In genomic region chr17:28743243-28744103, GRCh38 we compare ENCODE assay signal across 8 cellular contexts. TPM values are rescaled to one million over a fixed set of nuclear protein-coding genes. Genes with fewer than 3 reads are reported as not detected.
DNase-seq lines count a peak whose midpoint lies in the region; ATAC-seq and TF ChIP-seq lines count a peak whose summit lies in the region.

A gene with protein sequence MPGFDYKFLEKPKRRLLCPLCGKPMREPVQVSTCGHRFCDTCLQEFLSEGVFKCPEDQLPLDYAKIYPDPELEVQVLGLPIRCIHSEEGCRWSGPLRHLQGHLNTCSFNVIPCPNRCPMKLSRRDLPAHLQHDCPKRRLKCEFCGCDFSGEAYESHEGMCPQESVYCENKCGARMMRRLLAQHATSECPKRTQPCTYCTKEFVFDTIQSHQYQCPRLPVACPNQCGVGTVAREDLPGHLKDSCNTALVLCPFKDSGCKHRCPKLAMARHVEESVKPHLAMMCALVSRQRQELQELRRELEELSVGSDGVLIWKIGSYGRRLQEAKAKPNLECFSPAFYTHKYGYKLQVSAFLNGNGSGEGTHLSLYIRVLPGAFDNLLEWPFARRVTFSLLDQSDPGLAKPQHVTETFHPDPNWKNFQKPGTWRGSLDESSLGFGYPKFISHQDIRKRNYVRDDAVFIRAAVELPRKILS (plus strand): TSS chr17:28744011. CDS start chr17:28744113, 102 bp downstream.

- no peaks in the 10 kb centered on the region for H3K27me3 ChIP-seq in kidney epithelial cell (ENCODE audit: control insufficient read depth, insufficient read depth, low read length)

- H3K4me3 ChIP-seq in kidney epithelial cell (ENCODE audit: low read depth, low read length): peak within 1 kb of the TSS; percentile 59

- peak within 1 kb of the TSS; percentile 96 for H3K27ac Mint-ChIP-seq in chondrocyte (ENCODE audit: unreplicated experiment)

- H3K36me3 ChIP-seq in kidney epithelial cell (ENCODE audit: control insufficient read depth, insufficient read depth, low read length): peaks cover 5% of the 10 kb centered on the region

- H3K36me3 Mint-ChIP-seq in chondrocyte (ENCODE audit: low read depth): peaks cover 3% of the 10 kb centered on the region

- no peaks in the 10 kb centered on the region for H3K27me3 Mint-ChIP-seq in chondrocyte (ENCODE audit: low read depth)

- peak; percentile 92 for DNase-seq in AG08396 (ENCODE audit: low spot score)
- peak; percentile 91 for DNase-seq in NCI-H345 treated with DMSO at 0.1 percent for 48 hours (lab: John Stamatoyannopoulos, UW; ENCODE audit: unreplicated experiment)
- DNase-seq in activated CD4-positive, alpha-beta T cell treated with anti-CD3 and anti-CD28 coated beads for 1 hour: peak; percentile 60
- DNase-seq in chondrocyte (ENCODE audit: low spot score): peak; percentile 95
- no peak for DNase-seq in kidney epithelial cell (ENCODE audit: low read depth)
- peak; percentile 59 to 74 for DNase-seq in stimulated activated CD4-positive, alpha-beta T cell treated with anti-CD3 and anti-CD28 coated beads, Interleukin-15, amount 100 ng/mL, for 1 hour (ENCODE audit: low read depth in 1 of 2, low spot score in 1 of 2)

- peak; percentile 48 for ATAC-seq in GM18907 (IDR thresholded peaks at IDR 0.05; ENCODE audit: unreplicated experiment)
- ATAC-seq in HG03135 (IDR thresholded peaks at IDR 0.05; ENCODE audit: unreplicated experiment): peak; percentile 54

- TF ChIP-seq CTCF in chondrocyte (IDR thresholded peaks at IDR 0.05): peak; percentile 29
- TF ChIP-seq CTCF in kidney epithelial cell (IDR thresholded peaks at IDR 0.05; ENCODE audit: insufficient read depth, low read length, poor library complexity, severe bottlenecking): no peak

- no peaks in the 10 kb centered on the region for H3K9me3 Mint-ChIP-seq in chondrocyte (ENCODE audit: low read depth)

- peaks cover 27% of the 10 kb centered on the region for H3K4me1 Mint-ChIP-seq in chondrocyte (ENCODE audit: low read depth)

- peak within 1 kb of the TSS; percentile 89 for H3K4me3 Mint-ChIP-seq in chondrocyte (ENCODE audit: unreplicated experiment)

RNA-seq across cellular contexts. Expression of the gene that starts here (rescaled TPM):
- 68.0 to 76.3 TPM (median 73.3 TPM) in 3 replicates for total RNA-seq in chondrocyte
- total RNA-seq in kidney epithelial cell: 163 and 174 TPM in 2 replicates
